In the genomic region with DNA sequence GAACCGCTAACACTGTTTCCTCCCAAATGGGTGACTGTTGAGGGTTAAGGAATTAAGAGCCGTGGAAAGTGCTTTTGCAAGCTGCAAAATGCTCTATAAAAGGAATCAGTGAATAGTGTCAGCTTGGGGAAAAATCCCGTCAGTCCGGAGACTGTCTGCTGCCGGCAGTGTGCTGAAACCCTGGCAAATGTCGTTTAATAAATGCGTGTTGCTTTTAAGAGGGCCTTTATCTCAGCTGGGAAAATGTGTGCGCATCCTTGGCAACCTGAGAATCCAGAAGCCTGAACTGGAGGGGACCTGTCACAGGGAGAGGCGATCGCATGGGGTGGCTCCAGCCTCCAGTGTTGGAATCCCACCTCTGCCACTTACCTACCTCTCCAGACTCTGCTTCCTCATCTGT, we compare ENCODE assay signal across 23 cellular contexts. TPM values are rescaled to one million over a fixed set of nuclear protein-coding genes. Genes with fewer than 3 reads are reported as not detected.
DNase-seq lines count a peak whose midpoint lies in the region; ATAC-seq, FAIRE-seq and TF ChIP-seq lines count a peak whose summit lies in the region.
"Had no signal": no experiment of that assay in that cellular context is flagged by ENCODE, and none has a peak within 500 bp of the region (broad histone marks: within the 10 kb centered on the region; RNA-seq: fewer than 3 reads in every experiment).

No MANE protein-coding gene starts in this region.

- FAIRE-seq in GM19239 (lab: Jason Lieb, UNC) = no peak
- FAIRE-seq: GM12878, K562 had no signal

- ATAC-seq in HG02610 (IDR thresholded peaks at IDR 0.05; ENCODE audit: unreplicated experiment) = no peak
- ATAC-seq: GM12878, GM23338, K562 had no signal

- peaks cover 6% of the 10 kb centered on the region for H3F3A ChIP-seq in neural progenitor cell (ENCODE audit: low read depth)

- intact Hi-C loops in CD14-positive monocyte (cut with micrococcal nuclease) = no loop called here

- H3K9ac ChIP-seq in neural progenitor cell = no peak overlapping the region

- H3K9me3 ChIP-seq in neural progenitor cell (ENCODE audit: low read depth) = no peaks in the 10 kb centered on the region
- H3K9me3 ChIP-seq: BLaER1 treated with 17β-estradiol and CSF1 and Interleukin-3, amounts not matched to agents 10 nM and 100 nM had no signal

- H2AFZ ChIP-seq in neural progenitor cell (replicated peaks) = no peak overlapping the region
- H2AFZ ChIP-seq: GM23338 had no signal

- peak overlapping the region; percentile 92 for H3K27ac ChIP-seq in cingulate gyrus (ENCODE audit: low read depth, low read length)
- H3K27ac ChIP-seq in neural progenitor cell = no peak overlapping the region
- H3K27ac ChIP-seq in substantia nigra (ENCODE audit: low read depth, low read length, poor library complexity, severe bottlenecking) = peak overlapping the region; percentile 73
- H3K27ac ChIP-seq: BLaER1 treated with 17β-estradiol and CSF1 and Interleukin-3, amounts not matched to agents 10 nM and 100 nM; HL-60 had no signal

- H4K20me1 ChIP-seq in neural progenitor cell (ENCODE audit: low read depth) = no peaks in the 10 kb centered on the region

- H3K27ac Mint-ChIP-seq in CD14-positive monocyte (peak overlapping the region in 6 of 7 donors; percentile 0 to 50 (median 35)), neural progenitor cell (no peak overlapping the region)
- H3K27ac Mint-ChIP-seq: B cell; CD8-positive, alpha-beta memory T cell; GM23338; H9 had no signal

- no peaks in the 10 kb centered on the region for H3K27me3 ChIP-seq in neural progenitor cell
- H3K27me3 ChIP-seq: BLaER1 treated with 17β-estradiol and CSF1 and Interleukin-3, amounts not matched to agents 10 nM and 100 nM had no signal

- H3K4me3 Mint-ChIP-seq in CD14-positive monocyte = no peak overlapping the region
- H3K4me3 Mint-ChIP-seq in neural progenitor cell = peak overlapping the region; percentile 50
- H3K4me3 Mint-ChIP-seq: B cell; CD4-positive, CD25-positive, alpha-beta regulatory T cell; CD8-positive, alpha-beta memory T cell; GM23338; H9 had no signal

- peaks cover 0 to 3% (median 0%) of the 10 kb centered on the region in 3 donors for H3K27me3 Mint-ChIP-seq in CD14-positive monocyte (ENCODE audit: low read depth in 3 of 3)
- peaks cover 4% of the 10 kb centered on the region for H3K27me3 Mint-ChIP-seq in neural progenitor cell (ENCODE audit: insufficient read depth, low read depth)
- H3K27me3 Mint-ChIP-seq: B cell had no signal

- H3K4me1 ChIP-seq in neural progenitor cell = peaks cover 7% of the 10 kb centered on the region

- peaks cover 81 to 93% of the 10 kb centered on the region in 2 donors for H3K36me3 Mint-ChIP-seq in CD14-positive monocyte
- no peaks in the 10 kb centered on the region for H3K36me3 Mint-ChIP-seq in neural progenitor cell
- H3K36me3 Mint-ChIP-seq: CD4-positive, CD25-positive, alpha-beta regulatory T cell; CD8-positive, alpha-beta memory T cell had no signal

- H3K4me2 ChIP-seq in neural progenitor cell = no peak overlapping the region
- H3K4me2 ChIP-seq: GM23338 had no signal

- H3K79me2 ChIP-seq in neural progenitor cell (ENCODE audit: low read depth) = no peaks in the 10 kb centered on the region

- no peaks in the 10 kb centered on the region for H3K9me3 Mint-ChIP-seq in CD14-positive monocyte
- no peaks in the 10 kb centered on the region for H3K9me3 Mint-ChIP-seq in neural progenitor cell
- H3K9me3 Mint-ChIP-seq: CD8-positive, alpha-beta memory T cell; GM23338; H9 had no signal

- H3K4me1 Mint-ChIP-seq in CD14-positive monocyte (peaks cover 22% of the 10 kb centered on the region), neural progenitor cell (peaks cover 11% of the 10 kb centered on the region)
- H3K4me1 Mint-ChIP-seq: CD4-positive, CD25-positive, alpha-beta regulatory T cell had no signal

- no peak overlapping the region for H3K4me3 ChIP-seq in neural progenitor cell
- H3K4me3 ChIP-seq: BLaER1 treated with 17β-estradiol and CSF1 and Interleukin-3, amounts not matched to agents 10 nM and 100 nM; GM12878; GM23338; K562 had no signal

- DNase-seq in CD14-positive monocyte (ENCODE audit: low spot score) (no peak), neural progenitor cell (ENCODE audit: low spot score) (no peak), substantia nigra (lab: John Stamatoyannopoulos, UW) (no peak), NCI-H2081 treated with DMSO at 0.1 percent for 48 hours (lab: John Stamatoyannopoulos, UW) (no peak), GM19239 (ENCODE audit: insufficient read length, low spot score) (no peak), mesenteric fat pad (ENCODE audit: low spot score) (no peak)
- DNase-seq: 8988T; CD4-positive, CD25-positive, alpha-beta regulatory T cell; CD8-positive, alpha-beta memory T cell; COR-L47; DMS 273 treated with DMSO at 0.1 percent for 48 hours; DMS53; DND-41; EL; H9 had no signal

- H3K36me3 ChIP-seq in neural progenitor cell = no peaks in the 10 kb centered on the region

- TF ChIP-seq CTCF in CD14-positive monocyte (IDR thresholded peaks at IDR 0.05) = no peak
- TF ChIP-seq CTCF in neural progenitor cell (IDR thresholded peaks at IDR 0.05) = no peak

RNA-seq across cellular contexts. Expression of a gene that starts 9.8 kb away (rescaled TPM):
- polyA plus RNA-seq in CD14-positive monocyte = 10 to 100 TPM; 28.4 to 58.3 TPM
- 5.1 and 7.8 TPM in 2 replicates for total RNA-seq in neural progenitor cell (ENCODE audit: low replicate concordance)
- 100 TPM for total RNA-seq in mesenteric fat pad
- total RNA-seq: CD4-positive, CD25-positive, alpha-beta regulatory T cell had no signal
- polyA plus RNA-seq: CD4-positive, CD25-positive, alpha-beta regulatory T cell; CD8-positive, alpha-beta memory T cell had no signal

Comparison
In these comparisons a context has a peak if more than half of its experiments do, and no peak if none do; other contexts are left out.
1. RNA of a gene that starts 9.8 kb away (total RNA-seq): 100 TPM in mesenteric fat pad (single experiment); 5.1 to 7.8 TPM in neural progenitor cell; every median in the first group is over 10 times any median in the second.